ENCODE assay signal across 23 cellular contexts in genomic region chr5:159073030-159073429, GRCh38. TPM values are rescaled to one million over a fixed set of nuclear protein-coding genes. Genes with fewer than 3 reads are reported as not detected.
A peak's percentile ranks its signal among the peaks of the same experiment; 100 is the strongest.
DNase-seq lines count a peak whose midpoint lies in the region; ATAC-seq and TF ChIP-seq lines count a peak whose summit lies in the region.
"Had no signal": no experiment of that assay in that cellular context is flagged by ENCODE, and none has a peak within 500 bp of the region (broad histone marks: within the 10 kb centered on the region; RNA-seq: fewer than 3 reads in every experiment).

No MANE protein-coding gene starts in this region.

- H3K27ac ChIP-seq in left ventricle myocardium inferior (replicated peaks): peak overlapping the region; percentile 48
- H3K27ac ChIP-seq: A549, hepatocyte, SJCRH30 had no signal

- no peak for ATAC-seq in left cardiac atrium
- peak; percentile 46 for ATAC-seq in sciatic nerve
- no peak for ATAC-seq in GM18870 (IDR thresholded peaks at IDR 0.05; ENCODE audit: unreplicated experiment)
- ATAC-seq: A549, Panc1 had no signal

- H3K9me3 ChIP-seq in left ventricle myocardium inferior (replicated peaks): no peaks in the 10 kb centered on the region
- H3K9me3 ChIP-seq: A549, SJCRH30 had no signal

- peaks cover 31% of the 10 kb centered on the region for H3K4me1 ChIP-seq in left ventricle myocardium inferior
- H3K4me1 ChIP-seq: A549, SJCRH30 had no signal

- H3K27me3 ChIP-seq in left ventricle myocardium inferior (ENCODE audit: low read depth): no peaks in the 10 kb centered on the region
- H3K27me3 ChIP-seq: SJCRH30 had no signal

- no peak overlapping the region for H3K4me3 ChIP-seq in left ventricle myocardium inferior
- no peak overlapping the region for H3K4me3 ChIP-seq in fibroblast of mammary gland (ENCODE audit: control insufficient read depth, low read depth, low read length)
- H3K4me3 ChIP-seq: A549, hepatocyte, SJCRH30, smooth muscle cell had no signal

- DNase-seq in left ventricle myocardium inferior (no peak), left cardiac atrium (no peak), fibroblast of mammary gland (ENCODE audit: low read depth) (peak; percentile 82), sciatic nerve (ENCODE audit: low spot score) (no peak), AG20443 (ENCODE audit: low spot score) (no peak), SKM-1 (lab: John Stamatoyannopoulos, UW; ENCODE audit: unreplicated experiment) (no peak), NCI-H1694 treated with DMSO at 0.1 percent for 48 hours (lab: John Stamatoyannopoulos, UW) (no peak)
- DNase-seq: activated naive CD4-positive, alpha-beta T cell treated with anti-CD3 and anti-CD28 coated beads for 36 hours; activated T-cell treated with anti-CD3 and anti-CD28 coated beads, Interleukin-2, amount 50 U/mL, for 48 hours; anterior cingulate cortex; foreskin fibroblast; H7; NCI-H146; NK-92 treated with Interleukin-12 subunit alpha and Interleukin-12 subunit beta, amount 100 ng/mL, for 24 hours; SJCRH30; stimulated activated naive CD4-positive, alpha-beta T cell; trophoblast cell had no signal

- no peak for TF ChIP-seq CTCF in left ventricle myocardium inferior (IDR thresholded peaks at IDR 0.05; ENCODE audit: borderline replicate concordance)
- no peak for TF ChIP-seq CTCF in fibroblast of mammary gland (conservative IDR thresholded peaks at IDR 0.05; ENCODE audit: control insufficient read depth, insufficient read depth, low read depth, low read length)

- intact Hi-C loops in left ventricle myocardium inferior (cut with micrococcal nuclease): no loop called here
- intact Hi-C loops in left cardiac atrium (cut with DNase I): no loop called here
- intact Hi-C loops in sciatic nerve (cut with DNase I): no loop called here

- H3K36me3 ChIP-seq in left ventricle myocardium inferior: peaks cover 14% of the 10 kb centered on the region

RNA-seq across cellular contexts. Expression of gene EBF1, which starts 26.7 kb away (rescaled TPM):
- total RNA-seq in left ventricle myocardium inferior: 10.4 TPM
- total RNA-seq in left cardiac atrium: 10 to 100 TPM; 19.3 to 28.1 TPM
- 86.9 TPM for total RNA-seq in sciatic nerve
- total RNA-seq: activated CD8-positive, alpha-beta memory T cell treated with anti-CD3 and anti-CD28 coated beads for 36 hours had no signal
